Comparison of ENCODE assay signal across 1 cellular context in the genomic region with DNA sequence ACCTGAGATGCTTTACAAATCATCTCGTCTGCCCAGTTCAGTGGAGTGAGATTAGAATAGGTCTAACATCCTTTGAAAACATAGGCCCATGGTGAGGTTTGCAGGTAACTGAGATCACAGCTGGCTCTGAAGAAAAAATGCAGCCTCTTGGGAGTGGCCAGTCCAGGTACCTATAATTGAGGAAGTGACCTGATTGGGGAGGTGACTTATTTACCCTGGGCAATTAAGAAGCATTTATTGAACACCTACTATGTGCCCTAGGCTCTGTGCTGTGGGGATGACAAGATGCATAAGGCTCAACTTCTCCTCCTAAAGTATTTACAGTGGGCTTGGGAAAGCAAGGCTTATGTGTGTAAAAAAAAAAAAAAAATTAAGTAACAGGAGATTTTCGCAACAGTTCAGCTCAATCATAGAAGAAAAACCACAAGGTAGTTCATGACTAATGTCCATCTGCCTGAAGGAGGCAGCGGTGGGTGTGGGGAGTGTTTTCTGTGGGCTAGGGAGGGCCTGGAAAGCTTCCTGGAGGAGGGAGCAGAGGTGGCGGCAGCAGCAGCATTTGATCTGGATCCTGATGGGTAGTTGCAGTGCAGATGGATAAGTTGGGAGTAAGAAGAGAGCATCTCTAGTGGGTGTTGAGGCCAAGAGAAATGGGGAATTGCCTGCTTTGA.
TF ChIP-seq lines count a peak whose summit lies in the region.

No MANE protein-coding gene starts in this region.

TF ChIP-seq in SK-N-SH, 30 proteins besides CTCF, POLR2A, EP300 and RAD21 (continued from another document):
- TF ChIP-seq, protein P1, sequence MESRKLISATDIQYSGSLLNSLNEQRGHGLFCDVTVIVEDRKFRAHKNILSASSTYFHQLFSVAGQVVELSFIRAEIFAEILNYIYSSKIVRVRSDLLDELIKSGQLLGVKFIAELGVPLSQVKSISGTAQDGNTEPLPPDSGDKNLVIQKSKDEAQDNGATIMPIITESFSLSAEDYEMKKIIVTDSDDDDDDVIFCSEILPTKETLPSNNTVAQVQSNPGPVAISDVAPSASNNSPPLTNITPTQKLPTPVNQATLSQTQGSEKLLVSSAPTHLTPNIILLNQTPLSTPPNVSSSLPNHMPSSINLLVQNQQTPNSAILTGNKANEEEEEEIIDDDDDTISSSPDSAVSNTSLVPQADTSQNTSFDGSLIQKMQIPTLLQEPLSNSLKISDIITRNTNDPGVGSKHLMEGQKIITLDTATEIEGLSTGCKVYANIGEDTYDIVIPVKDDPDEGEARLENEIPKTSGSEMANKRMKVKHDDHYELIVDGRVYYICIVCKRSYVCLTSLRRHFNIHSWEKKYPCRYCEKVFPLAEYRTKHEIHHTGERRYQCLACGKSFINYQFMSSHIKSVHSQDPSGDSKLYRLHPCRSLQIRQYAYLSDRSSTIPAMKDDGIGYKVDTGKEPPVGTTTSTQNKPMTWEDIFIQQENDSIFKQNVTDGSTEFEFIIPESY (IDR thresholded peaks at IDR 0.05; ENCODE audit: borderline replicate concordance, low read depth) = no peak
- peak; percentile 34; the same call in 1 of the 2 replicates for TF ChIP-seq FOSL2 (IDR thresholded peaks at IDR 0.05; ENCODE audit: borderline replicate concordance, low read depth)
- TF ChIP-seq, protein P2, sequence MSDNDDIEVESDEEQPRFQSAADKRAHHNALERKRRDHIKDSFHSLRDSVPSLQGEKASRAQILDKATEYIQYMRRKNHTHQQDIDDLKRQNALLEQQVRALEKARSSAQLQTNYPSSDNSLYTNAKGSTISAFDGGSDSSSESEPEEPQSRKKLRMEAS (IDR thresholded peaks at IDR 0.05; ENCODE audit: low read depth) = 0 out of 2 replicates have a peak, but pooled peaks have one; percentile 33
- TF ChIP-seq, protein P3, sequence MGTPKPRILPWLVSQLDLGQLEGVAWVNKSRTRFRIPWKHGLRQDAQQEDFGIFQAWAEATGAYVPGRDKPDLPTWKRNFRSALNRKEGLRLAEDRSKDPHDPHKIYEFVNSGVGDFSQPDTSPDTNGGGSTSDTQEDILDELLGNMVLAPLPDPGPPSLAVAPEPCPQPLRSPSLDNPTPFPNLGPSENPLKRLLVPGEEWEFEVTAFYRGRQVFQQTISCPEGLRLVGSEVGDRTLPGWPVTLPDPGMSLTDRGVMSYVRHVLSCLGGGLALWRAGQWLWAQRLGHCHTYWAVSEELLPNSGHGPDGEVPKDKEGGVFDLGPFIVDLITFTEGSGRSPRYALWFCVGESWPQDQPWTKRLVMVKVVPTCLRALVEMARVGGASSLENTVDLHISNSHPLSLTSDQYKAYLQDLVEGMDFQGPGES (IDR thresholded peaks at IDR 0.05; ENCODE audit: low read depth, low read length) = no peak
